1 cellular context compared by ENCODE assay signal in genomic region chr19:18831524-18832330, GRCh38.
TF ChIP-seq lines count a peak whose summit lies in the region.

Gene UPF1, plus strand, starts transcription at chr19:18831959. Its CDS starts 251 bp downstream, at chr19:18832210.

TF ChIP-seq in K562, 482 proteins besides CTCF, POLR2A, EP300 and RAD21 (continued from another document and continues in another):
- TF ChIP-seq ARHGAP35 (IDR thresholded peaks at IDR 0.05; ENCODE audit: partially characterized antibody) = no peak
- no peak for TF ChIP-seq C11orf30 (IDR thresholded peaks at IDR 0.05; ENCODE audit: low read depth)
- no peak for TF ChIP-seq ZNF589 (CRISPR knock-in tag; IDR thresholded peaks at IDR 0.05; ENCODE audit: low read depth)
- peak; percentile 57 for TF ChIP-seq CCNT2 (IDR thresholded peaks at IDR 0.05; ENCODE audit: borderline replicate concordance, extremely low read depth, insufficient read length, low read depth, low read length)
- TF ChIP-seq MYC (IDR thresholded peaks at IDR 0.05; ENCODE audit: low read depth, low read length) = peak; percentile 42; the same call in 1 of the 2 replicates
- TF ChIP-seq MYC (CRISPR knock-in tag; IDR thresholded peaks at IDR 0.05; ENCODE audit: borderline replicate concordance, low read depth) = no peak
- peak; percentile 40; the same call in 1 of the 2 replicates for TF ChIP-seq NR2C2 (CRISPR knock-in tag; IDR thresholded peaks at IDR 0.05)
- 0 out of 2 replicates have a peak, but pooled peaks have one; percentile 38 for TF ChIP-seq NR2C2 (tag; IDR thresholded peaks at IDR 0.05)
- no peak; the same call in 1 of the 2 replicates for TF ChIP-seq ZNF282 (CRISPR knock-in tag; IDR thresholded peaks at IDR 0.05)
- TF ChIP-seq ZNF445 (CRISPR knock-in tag; IDR thresholded peaks at IDR 0.05; ENCODE audit: low read depth) = no peak
- peak; percentile 70; the same call in 1 of the 2 replicates for TF ChIP-seq ZBTB7A (IDR thresholded peaks at IDR 0.05; ENCODE audit: borderline replicate concordance, control insufficient read depth, low read depth, low read length)
- peak; percentile 45; the same call in 1 of the 2 replicates for TF ChIP-seq TFAP4 (CRISPR knock-in tag; IDR thresholded peaks at IDR 0.05; ENCODE audit: borderline replicate concordance)
- TF ChIP-seq KLF6 (CRISPR knock-in tag; IDR thresholded peaks at IDR 0.05; ENCODE audit: borderline replicate concordance) = no peak
- peak; percentile 46 for TF ChIP-seq POLR2B (IDR thresholded peaks at IDR 0.05; ENCODE audit: low read depth, partially characterized antibody)
- no peak for TF ChIP-seq MTA1 (IDR thresholded peaks at IDR 0.05; ENCODE audit: borderline replicate concordance)
- TF ChIP-seq HLTF (IDR thresholded peaks at IDR 0.05) = no peak
- TF ChIP-seq ZNF75A (CRISPR knock-in tag; IDR thresholded peaks at IDR 0.05) = no peak
- no peak for TF ChIP-seq WHSC1 (IDR thresholded peaks at IDR 0.05; ENCODE audit: low read length)
- peak; percentile 86 for TF ChIP-seq RBBP5 (IDR thresholded peaks at IDR 0.05; ENCODE audit: borderline replicate concordance, insufficient read depth, low read length, poor library complexity, severe bottlenecking)
- no peak for TF ChIP-seq XRCC3 (IDR thresholded peaks at IDR 0.05)
- TF ChIP-seq RBM17 (IDR thresholded peaks at IDR 0.05; ENCODE audit: borderline replicate concordance, low read depth, low read length) = no peak
- TF ChIP-seq SIN3A (IDR thresholded peaks at IDR 0.05; ENCODE audit: borderline replicate concordance in 2 of 2, control insufficient read depth in 1 of 2, low read depth in 2 of 2, low read length in 2 of 2) = peak in 1 of 2 experiments; percentile 62; a peak in 1 of 4 replicates
- TF ChIP-seq IRF1 (CRISPR knock-in tag; IDR thresholded peaks at IDR 0.05; ENCODE audit: borderline replicate concordance) = no peak
- no peak for TF ChIP-seq BRCA1 (IDR thresholded peaks at IDR 0.05)
- TF ChIP-seq BRCA1 (CRISPR knock-in tag; IDR thresholded peaks at IDR 0.05) = no peak
- no peak for TF ChIP-seq RFX7 (CRISPR knock-in tag; IDR thresholded peaks at IDR 0.05)
- TF ChIP-seq U2AF1 (optimal IDR thresholded peaks at IDR 0.05; ENCODE audit: low read depth, low read length) = peak; percentile 14
- TF ChIP-seq TRIM24 (IDR thresholded peaks at IDR 0.05) = no peak
- TF ChIP-seq SETDB1 (IDR thresholded peaks at IDR 0.05; ENCODE audit: low read length) = peak; percentile 15
- TF ChIP-seq ZBTB1 (CRISPR knock-in tag; IDR thresholded peaks at IDR 0.05; ENCODE audit: borderline replicate concordance, low read depth) = peak; percentile 65; the same call in 1 of the 2 replicates
- peak; percentile 85 for TF ChIP-seq ZNF511 (CRISPR knock-in tag; IDR thresholded peaks at IDR 0.05)
- TF ChIP-seq NCOA4 (IDR thresholded peaks at IDR 0.05; ENCODE audit: partially characterized antibody) = no peak
- no peak for TF ChIP-seq ZNF408 (CRISPR knock-in tag; IDR thresholded peaks at IDR 0.05; ENCODE audit: low read depth)
- TF ChIP-seq SMAD4 (CRISPR knock-in tag; conservative IDR thresholded peaks at IDR 0.05) = peak; percentile 89
- TF ChIP-seq GMEB1 (CRISPR knock-in tag; IDR thresholded peaks at IDR 0.05) = peak; percentile 98
- TF ChIP-seq ZEB2 (IDR thresholded peaks at IDR 0.05) = no peak
- 0 out of 2 replicates have a peak, but pooled peaks have one; percentile 26 for TF ChIP-seq MXI1 (IDR thresholded peaks at IDR 0.05; ENCODE audit: low read depth, low read length)
- no peak for TF ChIP-seq HNRNPH1 (optimal IDR thresholded peaks at IDR 0.05; ENCODE audit: low read depth, low read length)
- TF ChIP-seq PRPF4 (IDR thresholded peaks at IDR 0.05; ENCODE audit: insufficient read depth, low read depth, low read length, poor library complexity, severe bottlenecking) = no peak
- TF ChIP-seq DPF2 (IDR thresholded peaks at IDR 0.05) = 0 out of 2 replicates have a peak, but pooled peaks have one; percentile 35
- no peak; the same call in 1 of the 2 replicates for TF ChIP-seq HDAC8 (tag; IDR thresholded peaks at IDR 0.05)
- TF ChIP-seq TCF7L2 (IDR thresholded peaks at IDR 0.05; ENCODE audit: low read depth, low read length) = no peak
- no peak for TF ChIP-seq ZC3H8 (IDR thresholded peaks at IDR 0.05)
- TF ChIP-seq ZNF212 (CRISPR knock-in tag; IDR thresholded peaks at IDR 0.05) = no peak
- TF ChIP-seq SIN3B (IDR thresholded peaks at IDR 0.05; ENCODE audit: low read depth) = peak; percentile 83
- no peak for TF ChIP-seq STAT5A (IDR thresholded peaks at IDR 0.05; ENCODE audit: borderline replicate concordance, low read length)
- no peak for TF ChIP-seq ZNF699 (CRISPR knock-in tag; IDR thresholded peaks at IDR 0.05; ENCODE audit: insufficient replicate concordance)
- TF ChIP-seq ZNF253 (CRISPR knock-in tag; conservative IDR thresholded peaks at IDR 0.05) = no peak
- TF ChIP-seq TGIF2 (CRISPR knock-in tag; IDR thresholded peaks at IDR 0.05) = peak; percentile 76; the same call in 1 of the 2 replicates
- TF ChIP-seq ZNF280A (IDR thresholded peaks at IDR 0.05; ENCODE audit: low read depth, partially characterized antibody) = no peak
- no peak for TF ChIP-seq PATZ1 (CRISPR knock-in tag; IDR thresholded peaks at IDR 0.05; ENCODE audit: borderline replicate concordance)
- peak; percentile 43; the same call in 1 of the 2 replicates for TF ChIP-seq HNRNPL (IDR thresholded peaks at IDR 0.05; ENCODE audit: low read depth, low read length)
- no peak for TF ChIP-seq ZC3H4 (CRISPR knock-in tag; IDR thresholded peaks at IDR 0.05; ENCODE audit: borderline replicate concordance)
- TF ChIP-seq JUNB (CRISPR knock-in tag; conservative IDR thresholded peaks at IDR 0.05) = no peak
- peak; percentile 44; the same call in 1 of the 2 replicates for TF ChIP-seq BRD4 (IDR thresholded peaks at IDR 0.05)
- peak; percentile 92 for TF ChIP-seq NR3C1 (CRISPR knock-in tag; IDR thresholded peaks at IDR 0.05)
- no peak for TF ChIP-seq HMBOX1 (IDR thresholded peaks at IDR 0.05)
- no peak for TF ChIP-seq ATF6 (CRISPR knock-in tag; IDR thresholded peaks at IDR 0.05)
- TF ChIP-seq KLF10 (CRISPR knock-in tag; IDR thresholded peaks at IDR 0.05) = no peak
